ENCODE assay signal across 10 cellular contexts in the genomic region with DNA sequence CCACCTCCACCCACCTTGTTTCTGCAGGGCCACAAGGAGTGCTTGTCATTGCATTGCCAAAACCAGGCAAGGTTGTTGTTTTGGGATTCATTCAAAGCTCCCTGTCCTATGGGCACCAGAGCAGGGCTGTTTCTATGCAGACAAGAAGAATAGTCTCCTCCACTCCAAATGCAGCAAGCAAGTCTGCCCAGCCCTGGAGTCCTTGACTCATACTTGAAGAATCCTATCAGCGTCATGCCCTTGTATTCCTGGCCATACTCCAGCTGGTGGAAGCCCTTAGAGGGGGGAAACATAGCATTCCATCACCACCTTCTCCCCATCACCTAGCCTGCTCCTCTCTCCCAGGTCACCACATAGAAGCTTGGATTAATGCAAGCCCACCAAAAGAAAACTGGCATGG.
DNase-seq lines count a peak whose midpoint lies in the region.
"Had no signal": no experiment of that assay in that cellular context is flagged by ENCODE, and none has a peak within 500 bp of the region (broad histone marks: within the 10 kb centered on the region; RNA-seq: fewer than 3 reads in every experiment).

No MANE protein-coding gene starts in this region.

- H3K36me3 Mint-ChIP-seq in CD8-positive, alpha-beta memory T cell: no peaks in the 10 kb centered on the region
- H3K36me3 Mint-ChIP-seq: memory B cell had no signal

- no peak overlapping the region for H3K27ac ChIP-seq in CD8-positive, alpha-beta memory T cell (ENCODE audit: low read depth, low read length)

- H3K4me3 Mint-ChIP-seq in CD8-positive, alpha-beta memory T cell: no peak overlapping the region

- intact Hi-C loops in head of caudate nucleus (cut with DNase I): no loop called here

- POLR2A ChIA-PET in CD8-positive, alpha-beta memory T cell (lab: Charles Lee): no interaction called here

- DNase-seq in GM03348 (ENCODE audit: low spot score) (peak; percentile 80), NCI-H226 (peak; percentile 96), epidermal melanocyte (ENCODE audit: insufficient read length, low spot score) (peak; percentile 62), pulmonary artery endothelial cell (ENCODE audit: low read depth, low spot score) (peak; percentile 72), head of caudate nucleus (no peak)
- DNase-seq in central memory CD4-positive, alpha-beta T cell: no peak
- DNase-seq in CD8-positive, alpha-beta memory T cell: no peak
- no peak for DNase-seq in activated CD4-positive, alpha-beta T cell treated with anti-CD3 and anti-CD28 coated beads, Interleukin-2, amount 50 U/mL, for 48 hours
- DNase-seq: NCI-H1417 treated with DMSO at 0.1 percent for 48 hours had no signal

- peaks cover 28 to 61% of the 10 kb centered on the region in 2 donors for H3K27me3 Mint-ChIP-seq in CD8-positive, alpha-beta memory T cell

- no peaks in the 10 kb centered on the region for H3K4me1 ChIP-seq in CD8-positive, alpha-beta memory T cell (ENCODE audit: insufficient read depth, low read length)

- CTCF ChIA-PET in CD8-positive, alpha-beta memory T cell (lab: Charles Lee): interaction anchor here (0.6 kb wide), 1 partner anchor 531 kb away, joined by 4 read pairs; no protein-coding TSS in a partner anchor

- peaks cover 4 to 6% (median 5%) of the 10 kb centered on the region in 3 donors for H3K4me1 Mint-ChIP-seq in CD8-positive, alpha-beta memory T cell

- H3K27ac Mint-ChIP-seq in CD8-positive, alpha-beta memory T cell: no peak overlapping the region

- H3K9me3 ChIP-seq in CD8-positive, alpha-beta memory T cell (ENCODE audit: low read length): no peaks in the 10 kb centered on the region

- no peak overlapping the region for H3K4me3 ChIP-seq in CD8-positive, alpha-beta memory T cell (ENCODE audit: low read length)

- H3K9me3 Mint-ChIP-seq in CD8-positive, alpha-beta memory T cell: peaks cover 0 to 2% (median 0%) of the 10 kb centered on the region in 5 donors

- H3K36me3 ChIP-seq in CD8-positive, alpha-beta memory T cell (ENCODE audit: insufficient read depth, low read length): no peaks in the 10 kb centered on the region

- H3K27me3 ChIP-seq in CD8-positive, alpha-beta memory T cell (ENCODE audit: insufficient read depth, low read length, poor library complexity, severe bottlenecking): no peaks in the 10 kb centered on the region

Comparison
In these comparisons a context has a peak if more than half of its experiments do, and no peak if none do; other contexts are left out.
1. DNase-seq: peak in GM03348 (single experiment), NCI-H226 (single experiment), epidermal melanocyte (single experiment) and pulmonary artery endothelial cell (single experiment); none in central memory CD4-positive, alpha-beta T cell (single experiment), head of caudate nucleus (0 of 42), CD8-positive, alpha-beta memory T cell (0 of 5) and activated CD4-positive, alpha-beta T cell treated with anti-CD3 and anti-CD28 coated beads, Interleukin-2, amount 50 U/mL, for 48 hours (0 of 2).